ENCODE assay signal across 24 cellular contexts in genomic region chr2:239146741-239147181, GRCh38.
DNase-seq lines count a peak whose midpoint lies in the region; ATAC-seq, FAIRE-seq and TF ChIP-seq lines count a peak whose summit lies in the region.
"Had no signal": no experiment of that assay in that cellular context is flagged by ENCODE, and none has a peak within 500 bp of the region (broad histone marks: within the 10 kb centered on the region; RNA-seq: fewer than 3 reads in every experiment).

No MANE protein-coding gene starts in this region.

- intact Hi-C loops in activated B cell treated with CpG ODN at 0.5 μM for 24 hours (cut with micrococcal nuclease) (no loop called here), HepG2 (cut with micrococcal nuclease; ENCODE audit: unreplicated experiment) (no loop called here), vagina (cut with DNase I) (no loop called here)

- DNase-seq in activated B cell treated with CpG ODN at 0.5 μM for 24 hours (no peak), HepG2 (ENCODE audit: low spot score) (no peak), neural crest cell (ENCODE audit: low read depth, low spot score) (no peak), vagina (ENCODE audit: extremely low spot score in 2 of 2) (no peak), T-helper 1 cell (no peak)
- DNase-seq in stimulated activated naive CD4-positive, alpha-beta T cell treated with Interleukin-2 at 50 U/mL for 16 hours (lab: John Stamatoyannopoulos, UW) = no peak
- DNase-seq in activated CD4-positive, alpha-beta T cell treated with anti-CD3 and anti-CD28 coated beads for 4 hours = no peak
- DNase-seq: Caco-2; CD8-positive, alpha-beta T cell; EL; GDM1; HCEC 1CT; IMR-90; NCI-H2029; NCI-H446; NCI-H524 treated with DMSO at 0.1 percent for 48 hours; NCI-H774; NK-92 treated with Interleukin-12 subunit alpha and Interleukin-12 subunit beta, amount 100 ng/mL, for 24 hours; PC-9; SHP77 had no signal

- no peak for FAIRE-seq in HepG2 (lab: Jason Lieb, UNC)
- FAIRE-seq: A549, GM12891, H1 had no signal

- H3K4me1 ChIP-seq in HepG2 (ENCODE audit: insufficient read depth, low read length) (peaks cover 12% of the 10 kb centered on the region), vagina (peaks cover 13% of the 10 kb centered on the region)
- H3K4me1 ChIP-seq: A549, Caco-2 had no signal

- peaks cover 8% of the 10 kb centered on the region for H3K9me3 Mint-ChIP-seq in activated B cell treated with CpG ODN at 0.5 μM for 24 hours
- no peaks in the 10 kb centered on the region for H3K9me3 Mint-ChIP-seq in neural crest cell

- no peak for TF ChIP-seq RAD21 in HepG2 (CRISPR knock-in tag; IDR thresholded peaks at IDR 0.05)

- no peak for TF ChIP-seq EP300 in HepG2 (IDR thresholded peaks at IDR 0.05; ENCODE audit: low read depth in 2 of 2, low read length in 2 of 2)
- TF ChIP-seq EP300 in HepG2 (CRISPR knock-in tag; IDR thresholded peaks at IDR 0.05; ENCODE audit: borderline replicate concordance) = no peak

- H3K27ac ChIP-seq in HepG2 (ENCODE audit: extremely low read length, insufficient read depth, low read length) = no peak overlapping the region
- peak overlapping the region; percentile 7 for H3K27ac ChIP-seq in vagina
- H3K27ac ChIP-seq: A549, C4-2B, PC-9 had no signal

- no peak overlapping the region for H3K4me3 Mint-ChIP-seq in activated B cell treated with CpG ODN at 0.5 μM for 24 hours
- no peak overlapping the region for H3K4me3 Mint-ChIP-seq in neural crest cell
- H3K4me3 Mint-ChIP-seq: CD8-positive, alpha-beta T cell had no signal

- H3K36me3 Mint-ChIP-seq in activated B cell treated with CpG ODN at 0.5 μM for 24 hours (ENCODE audit: low read depth) (peaks cover 35% of the 10 kb centered on the region), neural crest cell (ENCODE audit: low read depth) (peaks cover 4% of the 10 kb centered on the region)

- H3K9ac ChIP-seq in HepG2 (ENCODE audit: insufficient read depth, low read depth, low read length) = no peak overlapping the region

- peaks cover 10% of the 10 kb centered on the region; the same call in 1 of the 2 replicates for H4K20me1 ChIP-seq in HepG2 (ENCODE audit: insufficient read depth, low read length)

- BruUV-seq in HepG2 (replicated peaks; lab: Mats Ljungman, UMichigan) = no TSS peak

- H3K4me1 Mint-ChIP-seq in activated B cell treated with CpG ODN at 0.5 μM for 24 hours (peaks cover 13% of the 10 kb centered on the region), neural crest cell (no peaks in the 10 kb centered on the region)

- H3K9me3 ChIP-seq in HepG2 (ENCODE audit: low read length) = no peaks in the 10 kb centered on the region
- no peaks in the 10 kb centered on the region for H3K9me3 ChIP-seq in vagina
- H3K9me3 ChIP-seq: A549, Caco-2 had no signal

- in situ Hi-C loops in HepG2 (cut with HindIII; ENCODE audit: extremely low pct_ligation_motif_present, low pct_unique_long_range_greater_than_20kb) = loop anchor here (5.0 kb wide), 1 partner anchor 251 kb away; no protein-coding TSS in a partner anchor

- ATAC-seq in activated B cell treated with CpG ODN at 0.5 μM for 24 hours (ENCODE audit: low read depth) (no peak), HepG2 (no peak)
- ATAC-seq: A549; CD8-positive, alpha-beta T cell had no signal

- no peaks in the 10 kb centered on the region for H3K27me3 Mint-ChIP-seq in activated B cell treated with CpG ODN at 0.5 μM for 24 hours
- H3K27me3 Mint-ChIP-seq in neural crest cell (ENCODE audit: low read depth) = no peaks in the 10 kb centered on the region

- no peak overlapping the region for H2AFZ ChIP-seq in HepG2 (ENCODE audit: low read length)
- H2AFZ ChIP-seq: PC-9 had no signal

- TF ChIP-seq CTCF in activated B cell treated with CpG ODN at 0.5 μM for 24 hours (IDR thresholded peaks at IDR 0.05) = no peak
- TF ChIP-seq CTCF in HepG2 (CRISPR knock-in tag; IDR thresholded peaks at IDR 0.05) = no peak
- no peak for TF ChIP-seq CTCF in neural crest cell (conservative IDR thresholded peaks at IDR 0.05)
- no peak for TF ChIP-seq CTCF in vagina (IDR thresholded peaks at IDR 0.05)

- H3K36me3 ChIP-seq in HepG2 (replicated peaks in 1 of 2; ENCODE audit: control insufficient read depth in 1 of 2, insufficient read depth in 2 of 2, low read length in 2 of 2) (peaks cover 11 to 41% of the 10 kb centered on the region in 2 experiments; a peak in 4 of 5 replicates), vagina (peaks cover 0 to 23% of the 10 kb centered on the region in 2 donors)

- no peaks in the 10 kb centered on the region for H3K79me2 ChIP-seq in HepG2 (ENCODE audit: insufficient read depth, low read length)

- no peak overlapping the region for H3K4me3 ChIP-seq in HepG2 (replicated peaks in 1 of 3; ENCODE audit: insufficient read depth in 1 of 3, low read depth in 2 of 3, low read length in 3 of 3)
- H3K4me3 ChIP-seq in vagina = no peak overlapping the region
- H3K4me3 ChIP-seq: A549, PC-9 had no signal

- POLR2A ChIA-PET in activated B cell treated with CpG ODN at 0.5 μM for 24 hours (lab: Charles Lee) = no interaction called here
- POLR2A ChIA-PET in HepG2 (lab: Yijun Ruan, JAX) = no interaction called here

- no peak overlapping the region for H3K4me2 ChIP-seq in HepG2 (ENCODE audit: low read depth, low read length)
- H3K4me2 ChIP-seq: A549, PC-9 had no signal

- no peak for TF ChIP-seq POLR2A in HepG2 (IDR thresholded peaks at IDR 0.05; ENCODE audit: insufficient read depth in 1 of 2, low read depth in 2 of 2, low read length in 2 of 2)
- TF ChIP-seq POLR2A in vagina (IDR thresholded peaks at IDR 0.05) = no peak

- CTCF ChIA-PET in activated B cell treated with CpG ODN at 0.5 μM for 24 hours (lab: Charles Lee) = no interaction called here
- CTCF ChIA-PET in HepG2 (lab: Yijun Ruan, JAX; ENCODE audit: low intra/inter-chr PET ratio, low total read pairs) = no interaction called here

- H3K27ac Mint-ChIP-seq in activated B cell treated with CpG ODN at 0.5 μM for 24 hours (peak overlapping the region; percentile 35), neural crest cell (ENCODE audit: unreplicated experiment) (peak overlapping the region; percentile 50)

- H3K27me3 ChIP-seq in HepG2 (ENCODE audit: control insufficient read depth in 1 of 2, insufficient read depth in 2 of 2, low read length in 2 of 2) = no peaks in the 10 kb centered on the region
- no peaks in the 10 kb centered on the region for H3K27me3 ChIP-seq in vagina

- 95% methylated on average over 12 of the region's 12 CpGs for WGBS in HepG2 (ENCODE audit: low lambda C conversion rate)

TF ChIP-seq in HepG2, 621 proteins besides CTCF, POLR2A, EP300 and RAD21:
- TF ChIP-seq HES4 (CRISPR knock-in tag; IDR thresholded peaks at IDR 0.05; ENCODE audit: borderline replicate concordance) (no peak), AGO2 (optimal IDR thresholded peaks at IDR 0.05; ENCODE audit: low read depth, low read length) (peak; percentile 18)
